21 cellular contexts compared by ENCODE assay signal in the genomic region with DNA sequence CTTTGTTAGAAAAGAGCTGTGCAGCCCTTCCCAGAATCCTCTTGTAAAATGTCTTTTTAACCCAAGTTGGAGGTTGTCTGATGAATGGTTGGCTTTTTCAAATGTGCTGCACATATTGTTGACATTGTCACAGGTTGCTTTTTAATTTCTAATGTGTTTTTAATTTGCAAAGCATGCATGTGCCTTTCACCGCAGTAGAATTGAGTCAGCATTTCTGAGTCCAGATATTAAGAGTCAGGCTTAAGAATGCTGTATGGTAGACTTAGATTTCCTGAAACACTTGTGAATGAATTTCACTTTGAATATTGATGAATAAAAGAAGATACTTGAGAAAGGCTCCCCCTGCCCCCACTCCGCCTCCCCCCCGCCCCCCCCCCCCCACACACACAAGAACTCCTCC.
DNase-seq lines count a peak whose midpoint lies in the region; ATAC-seq, FAIRE-seq and TF ChIP-seq lines count a peak whose summit lies in the region.
"Had no signal": no experiment of that assay in that cellular context is flagged by ENCODE, and none has a peak within 500 bp of the region (broad histone marks: within the 10 kb centered on the region; RNA-seq: fewer than 3 reads in every experiment).

No MANE protein-coding gene starts in this region.

- no peak for TF ChIP-seq POLR2A in H54 (IDR thresholded peaks at IDR 0.05; ENCODE audit: low read depth, low read length)

- no peak for ATAC-seq in HG03108 (IDR thresholded peaks at IDR 0.05; ENCODE audit: unreplicated experiment)
- ATAC-seq: activated CD4-positive, alpha-beta T cell treated with anti-CD3 and anti-CD28 coated beads for 36 hours; body of pancreas; lower lobe of right lung; right cardiac atrium; T-cell had no signal

- H3K36me3 ChIP-seq in Loucy (ENCODE audit: insufficient read depth, low read length) (no peaks in the 10 kb centered on the region), neural progenitor cell (peaks cover 2% of the 10 kb centered on the region)
- H3K36me3 ChIP-seq: lower lobe of right lung had no signal

- H3K9me3 Mint-ChIP-seq in neural progenitor cell = peaks cover 5% of the 10 kb centered on the region
- H3K9me3 Mint-ChIP-seq: activated naive CD4-positive, alpha-beta T cell treated with anti-CD3 and anti-CD28 coated beads, Interleukin-2, amount 50 U/mL, for 24 hours; T-cell had no signal

- H3K27ac ChIP-seq in neural progenitor cell = peak overlapping the region; percentile 60
- H3K27ac ChIP-seq: body of pancreas, KMS-11, lower lobe of right lung had no signal

- peaks cover 4% of the 10 kb centered on the region for H3K4me1 ChIP-seq in Loucy (ENCODE audit: insufficient read depth, low read length, poor library complexity, severe bottlenecking)
- peaks cover 81% of the 10 kb centered on the region for H3K4me1 ChIP-seq in neural progenitor cell
- H3K4me1 ChIP-seq: body of pancreas, lower lobe of right lung had no signal

- H3K4me3 Mint-ChIP-seq in neural progenitor cell = no peak overlapping the region
- H3K4me3 Mint-ChIP-seq: activated CD4-positive, alpha-beta T cell treated with anti-CD3 and anti-CD28 coated beads for 36 hours; activated naive CD4-positive, alpha-beta T cell treated with anti-CD3 and anti-CD28 coated beads, Interleukin-2, amount 50 U/mL, for 24 hours; T-cell had no signal

- no peaks in the 10 kb centered on the region for H3K27me3 Mint-ChIP-seq in neural progenitor cell (ENCODE audit: insufficient read depth, low read depth)

- H3K79me2 ChIP-seq in Loucy (ENCODE audit: insufficient read depth, low read length) (no peaks in the 10 kb centered on the region), neural progenitor cell (ENCODE audit: low read depth) (peaks cover 94% of the 10 kb centered on the region)

- peak overlapping the region; percentile 44 for H2AFZ ChIP-seq in Loucy (ENCODE audit: low read length)
- no peak overlapping the region for H2AFZ ChIP-seq in neural progenitor cell (replicated peaks)

- H3K27ac Mint-ChIP-seq in neural progenitor cell = no peak overlapping the region
- H3K27ac Mint-ChIP-seq: activated CD4-positive, alpha-beta T cell treated with anti-CD3 and anti-CD28 coated beads for 36 hours; activated naive CD4-positive, alpha-beta T cell treated with anti-CD3 and anti-CD28 coated beads, Interleukin-2, amount 50 U/mL, for 24 hours; T-cell had no signal

- peak; percentile 10 for DNase-seq in GM03348 (ENCODE audit: low spot score)
- DNase-seq in astrocyte of the hippocampus (ENCODE audit: low read depth, low spot score) = peak; percentile 16
- no peak for DNase-seq in neural progenitor cell (ENCODE audit: low spot score)
- no peak for DNase-seq in activated naive CD4-positive, alpha-beta T cell treated with anti-CD3 and anti-CD28 coated beads, Interleukin-2, amount 50 U/mL, for 16 hours
- DNase-seq in NCI-H187 treated with DMSO at 0.1 percent for 48 hours (lab: John Stamatoyannopoulos, UW) = no peak
- DNase-seq in H54 (ENCODE audit: insufficient read length, low spot score) = no peak
- DNase-seq: activated CD4-positive, alpha-beta T cell treated with anti-CD3 and anti-CD28 coated beads for 36 hours; AML-193; body of pancreas; lower lobe of right lung; NCI-H1048; NCI-H2107; NCI-H524 treated with DMSO at 0.1 percent for 48 hours; right cardiac atrium; SHP77 treated with DMSO at 0.1 percent for 48 hours; T-cell had no signal

- no peaks in the 10 kb centered on the region for H3K9me2 ChIP-seq in Loucy (replicated peaks; ENCODE audit: low read depth, low read length)

- H3K9me3 ChIP-seq in Loucy (ENCODE audit: insufficient read depth, low read depth, low read length) (no peaks in the 10 kb centered on the region), neural progenitor cell (ENCODE audit: low read depth) (no peaks in the 10 kb centered on the region)
- H3K9me3 ChIP-seq: body of pancreas, lower lobe of right lung had no signal

- no peak for TF ChIP-seq CTCF in Loucy (conservative IDR thresholded peaks at IDR 0.05; ENCODE audit: low read length)
- TF ChIP-seq CTCF in neural progenitor cell (IDR thresholded peaks at IDR 0.05) = no peak

- H3F3A ChIP-seq in Loucy (ENCODE audit: low read depth) (no peaks in the 10 kb centered on the region), neural progenitor cell (ENCODE audit: low read depth) (peaks cover 94% of the 10 kb centered on the region)

- peaks cover 5% of the 10 kb centered on the region for H3K36me3 Mint-ChIP-seq in neural progenitor cell
- H3K36me3 Mint-ChIP-seq: activated naive CD4-positive, alpha-beta T cell treated with anti-CD3 and anti-CD28 coated beads, Interleukin-2, amount 50 U/mL, for 24 hours; T-cell had no signal

- no peak overlapping the region for H3K4me2 ChIP-seq in Loucy (ENCODE audit: low read depth, low read length, poor library complexity, severe bottlenecking)
- peak overlapping the region; percentile 92 for H3K4me2 ChIP-seq in neural progenitor cell
- H3K4me2 ChIP-seq: KMS-11 had no signal

- H4K20me1 ChIP-seq in Loucy (ENCODE audit: insufficient read depth, low read length, poor library complexity, severe bottlenecking) (no peaks in the 10 kb centered on the region), neural progenitor cell (ENCODE audit: low read depth) (peaks cover 9% of the 10 kb centered on the region)

- H3K4me3 ChIP-seq in Loucy (ENCODE audit: low read length, poor library complexity, severe bottlenecking) (no peak overlapping the region), neural progenitor cell (peak overlapping the region; percentile 61)
- H3K4me3 ChIP-seq: body of pancreas, lower lobe of right lung had no signal

- H3K27me3 ChIP-seq in Loucy (ENCODE audit: insufficient read depth, low read length, poor library complexity, severe bottlenecking) (no peaks in the 10 kb centered on the region), neural progenitor cell (no peaks in the 10 kb centered on the region)
- H3K27me3 ChIP-seq: body of pancreas had no signal

- H3K9ac ChIP-seq in Loucy (ENCODE audit: low read depth, low read length, poor library complexity, severe bottlenecking) (no peak overlapping the region), neural progenitor cell (no peak overlapping the region)
- H3K9ac ChIP-seq: KMS-11 had no signal

- peaks cover 41% of the 10 kb centered on the region for H3K4me1 Mint-ChIP-seq in neural progenitor cell
- H3K4me1 Mint-ChIP-seq: activated CD4-positive, alpha-beta T cell treated with anti-CD3 and anti-CD28 coated beads for 36 hours; activated naive CD4-positive, alpha-beta T cell treated with anti-CD3 and anti-CD28 coated beads, Interleukin-2, amount 50 U/mL, for 24 hours; T-cell had no signal

- no peak for FAIRE-seq in H54 (lab: Jason Lieb, UNC)
- FAIRE-seq: colon had no signal

Comparison
In these comparisons a context has a peak if more than half of its experiments do, and no peak if none do; other contexts are left out.
1. DNase-seq: peak in GM03348 (single experiment) and astrocyte of the hippocampus (single experiment); none in neural progenitor cell (single experiment), activated naive CD4-positive, alpha-beta T cell treated with anti-CD3 and anti-CD28 coated beads, Interleukin-2, amount 50 U/mL, for 16 hours (single experiment), NCI-H187 treated with DMSO at 0.1 percent for 48 hours (single experiment) and H54 (single experiment).